In the genomic region with DNA sequence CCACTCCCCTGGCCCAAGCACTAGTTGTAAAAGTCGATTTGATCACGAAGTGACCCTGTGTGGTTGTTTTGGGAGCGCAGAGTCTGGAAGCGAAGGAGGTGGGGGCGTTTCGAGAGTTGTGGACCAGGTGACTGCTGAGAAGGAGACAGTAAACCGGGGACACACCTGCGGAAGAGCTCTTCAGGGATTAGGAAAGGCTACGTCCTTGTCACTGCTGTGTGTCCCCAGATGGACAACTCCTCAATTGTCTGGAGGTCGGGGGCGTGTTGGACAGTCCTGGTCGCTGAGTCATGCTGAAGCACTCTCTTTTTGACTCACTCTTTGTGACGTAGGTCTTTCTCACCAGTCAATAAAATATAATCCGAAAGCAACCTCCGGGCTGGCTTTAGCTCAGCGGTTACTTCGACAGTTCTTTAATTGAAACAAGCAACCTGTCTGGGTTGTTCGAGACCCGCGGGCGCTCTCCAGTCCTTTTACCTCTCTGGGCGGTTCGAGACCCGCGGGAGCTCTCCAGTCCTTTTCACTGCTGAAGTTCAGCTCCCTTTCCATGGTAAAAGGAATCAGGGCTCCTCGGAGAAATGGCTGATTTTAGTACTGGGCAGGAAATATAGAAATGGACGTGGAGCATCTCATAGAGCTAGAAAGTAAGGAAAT, we compare ENCODE assay signal across 1 cellular context.
TF ChIP-seq lines count a peak whose summit lies in the region.

No MANE protein-coding gene starts in this region.

TF ChIP-seq in HepG2, 621 proteins besides CTCF, POLR2A, EP300 and RAD21 (continues in another document):
- TF ChIP-seq, protein P1, sequence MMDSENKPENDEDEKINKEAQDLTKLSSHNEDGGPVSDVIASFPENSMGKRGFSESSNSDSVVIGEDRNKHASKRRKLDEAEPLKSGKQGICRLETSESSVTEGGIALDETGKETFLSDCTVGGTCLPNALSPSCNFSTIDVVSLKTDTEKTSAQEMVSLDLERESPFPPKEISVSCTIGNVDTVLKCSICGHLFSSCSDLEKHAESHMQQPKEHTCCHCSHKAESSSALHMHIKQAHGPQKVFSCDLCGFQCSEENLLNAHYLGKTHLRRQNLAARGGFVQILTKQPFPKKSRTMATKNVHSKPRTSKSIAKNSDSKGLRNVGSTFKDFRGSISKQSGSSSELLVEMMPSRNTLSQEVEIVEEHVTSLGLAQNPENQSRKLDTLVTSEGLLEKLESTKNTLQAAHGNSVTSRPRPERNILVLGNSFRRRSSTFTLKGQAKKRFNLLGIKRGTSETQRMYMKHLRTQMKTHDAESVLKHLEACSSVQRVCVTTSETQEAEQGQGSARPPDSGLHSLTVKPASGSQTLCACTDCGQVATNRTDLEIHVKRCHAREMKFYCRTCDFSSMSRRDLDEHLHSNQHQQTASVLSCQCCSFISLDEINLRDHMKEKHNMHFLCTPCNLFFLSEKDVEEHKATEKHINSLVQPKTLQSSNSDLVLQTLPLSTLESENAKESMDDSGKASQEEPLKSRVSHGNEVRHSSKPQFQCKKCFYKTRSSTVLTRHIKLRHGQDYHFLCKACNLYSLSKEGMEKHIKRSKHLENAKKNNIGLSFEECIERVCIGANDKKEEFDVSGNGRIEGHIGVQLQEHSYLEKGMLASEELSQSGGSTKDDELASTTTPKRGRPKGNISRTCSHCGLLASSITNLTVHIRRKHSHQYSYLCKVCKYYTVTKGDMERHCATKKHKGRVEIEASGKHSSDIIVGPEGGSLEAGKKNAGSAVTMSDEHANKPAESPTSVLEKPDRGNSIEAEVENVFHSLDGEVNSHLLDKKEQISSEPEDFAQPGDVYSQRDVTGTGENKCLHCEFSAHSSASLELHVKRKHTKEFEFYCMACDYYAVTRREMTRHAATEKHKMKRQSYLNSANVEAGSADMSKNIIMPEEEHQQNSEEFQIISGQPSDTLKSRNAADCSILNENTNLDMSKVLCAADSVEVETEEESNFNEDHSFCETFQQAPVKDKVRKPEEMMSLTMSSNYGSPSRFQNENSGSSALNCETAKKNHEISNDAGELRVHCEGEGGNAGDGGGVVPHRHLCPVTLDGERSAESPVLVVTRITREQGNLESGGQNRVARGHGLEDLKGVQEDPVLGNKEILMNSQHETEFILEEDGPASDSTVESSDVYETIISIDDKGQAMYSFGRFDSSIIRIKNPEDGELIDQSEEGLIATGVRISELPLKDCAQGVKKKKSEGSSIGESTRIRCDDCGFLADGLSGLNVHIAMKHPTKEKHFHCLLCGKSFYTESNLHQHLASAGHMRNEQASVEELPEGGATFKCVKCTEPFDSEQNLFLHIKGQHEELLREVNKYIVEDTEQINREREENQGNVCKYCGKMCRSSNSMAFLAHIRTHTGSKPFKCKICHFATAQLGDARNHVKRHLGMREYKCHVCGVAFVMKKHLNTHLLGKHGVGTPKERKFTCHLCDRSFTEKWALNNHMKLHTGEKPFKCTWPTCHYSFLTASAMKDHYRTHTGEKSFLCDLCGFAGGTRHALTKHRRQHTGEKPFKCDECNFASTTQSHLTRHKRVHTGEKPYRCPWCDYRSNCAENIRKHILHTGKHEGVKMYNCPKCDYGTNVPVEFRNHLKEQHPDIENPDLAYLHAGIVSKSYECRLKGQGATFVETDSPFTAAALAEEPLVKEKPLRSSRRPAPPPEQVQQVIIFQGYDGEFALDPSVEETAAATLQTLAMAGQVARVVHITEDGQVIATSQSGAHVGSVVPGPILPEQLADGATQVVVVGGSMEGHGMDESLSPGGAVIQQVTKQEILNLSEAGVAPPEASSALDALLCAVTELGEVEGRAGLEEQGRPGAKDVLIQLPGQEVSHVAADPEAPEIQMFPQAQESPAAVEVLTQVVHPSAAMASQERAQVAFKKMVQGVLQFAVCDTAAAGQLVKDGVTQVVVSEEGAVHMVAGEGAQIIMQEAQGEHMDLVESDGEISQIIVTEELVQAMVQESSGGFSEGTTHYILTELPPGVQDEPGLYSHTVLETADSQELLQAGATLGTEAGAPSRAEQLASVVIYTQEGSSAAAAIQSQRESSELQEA (CRISPR knock-in tag; IDR thresholded peaks at IDR 0.05; ENCODE audit: not compliant biosample characterization): no peak
- TF ChIP-seq, protein P2, sequence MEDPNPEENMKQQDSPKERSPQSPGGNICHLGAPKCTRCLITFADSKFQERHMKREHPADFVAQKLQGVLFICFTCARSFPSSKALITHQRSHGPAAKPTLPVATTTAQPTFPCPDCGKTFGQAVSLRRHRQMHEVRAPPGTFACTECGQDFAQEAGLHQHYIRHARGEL (CRISPR knock-in tag; IDR thresholded peaks at IDR 0.05): no peak
- TF ChIP-seq SMAD3 (CRISPR knock-in tag; IDR thresholded peaks at IDR 0.05): peak; percentile 92; the same call in 1 of the 2 replicates
- TF ChIP-seq ZNF44 (CRISPR knock-in tag; IDR thresholded peaks at IDR 0.05): no peak
- TF ChIP-seq NKX3-1 (CRISPR knock-in tag; IDR thresholded peaks at IDR 0.05): peak; percentile 70; the same call in 1 of the 2 replicates
- TF ChIP-seq, protein P3, sequence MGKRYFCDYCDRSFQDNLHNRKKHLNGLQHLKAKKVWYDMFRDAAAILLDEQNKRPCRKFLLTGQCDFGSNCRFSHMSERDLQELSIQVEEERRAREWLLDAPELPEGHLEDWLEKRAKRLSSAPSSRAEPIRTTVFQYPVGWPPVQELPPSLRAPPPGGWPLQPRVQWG (CRISPR knock-in tag; IDR thresholded peaks at IDR 0.05; ENCODE audit: borderline replicate concordance, low read depth): no peak
- no peak for TF ChIP-seq CBX1 (IDR thresholded peaks at IDR 0.05; ENCODE audit: low read depth)
- no peak for TF ChIP-seq ZNF784 (CRISPR knock-in tag; IDR thresholded peaks at IDR 0.05; ENCODE audit: borderline replicate concordance)
- peak; percentile 54; the same call in 1 of the 2 replicates for TF ChIP-seq NFKBIZ (CRISPR knock-in tag; IDR thresholded peaks at IDR 0.05)
- no peak for TF ChIP-seq FOXA1 (IDR thresholded peaks at IDR 0.05)
- peak; percentile 21; the same call in 1 of the 2 replicates for TF ChIP-seq FOXA1 (CRISPR knock-in tag; IDR thresholded peaks at IDR 0.05)
- 0 out of 2 replicates have a peak, but pooled peaks have one; percentile 33 for TF ChIP-seq NR2F6 (IDR thresholded peaks at IDR 0.05)
- no peak; the same call in 1 of the 2 replicates for TF ChIP-seq NR2F6 (CRISPR knock-in tag; IDR thresholded peaks at IDR 0.05)
- TF ChIP-seq ATF7-NPFF (CRISPR knock-in tag; IDR thresholded peaks at IDR 0.05; ENCODE audit: low read depth): peak; percentile 37; the same call in 1 of the 2 replicates
- TF ChIP-seq HOXA3 (CRISPR knock-in tag; IDR thresholded peaks at IDR 0.05): peak; percentile 69; the same call in 1 of the 2 replicates
- TF ChIP-seq ZMYM4 (CRISPR knock-in tag; IDR thresholded peaks at IDR 0.05): 0 out of 2 replicates have a peak, but pooled peaks have one; percentile 58
- TF ChIP-seq ZNF383 (CRISPR knock-in tag; IDR thresholded peaks at IDR 0.05; ENCODE audit: borderline replicate concordance): no peak
- no peak for TF ChIP-seq SETDB1 (CRISPR knock-in tag; IDR thresholded peaks at IDR 0.05; ENCODE audit: borderline replicate concordance)
- no peak for TF ChIP-seq ZNF660 (CRISPR knock-in tag; IDR thresholded peaks at IDR 0.05; ENCODE audit: borderline replicate concordance, low read depth)
- no peak for TF ChIP-seq HNRNPLL (IDR thresholded peaks at IDR 0.05; ENCODE audit: low read depth, low read length, poor library complexity, severe bottlenecking)
- TF ChIP-seq ZNF501 (CRISPR knock-in tag; IDR thresholded peaks at IDR 0.05): peak; percentile 78
- no peak; the same call in 1 of the 2 replicates for TF ChIP-seq ZNF749 (CRISPR knock-in tag; IDR thresholded peaks at IDR 0.05; ENCODE audit: borderline replicate concordance)
- no peak for TF ChIP-seq ZNF543 (CRISPR knock-in tag; IDR thresholded peaks at IDR 0.05)
- TF ChIP-seq SP5 (CRISPR knock-in tag; IDR thresholded peaks at IDR 0.05; ENCODE audit: borderline replicate concordance, low read depth): peak; percentile 33; the same call in 1 of the 2 replicates
- no peak for TF ChIP-seq ZNF839 (CRISPR knock-in tag; IDR thresholded peaks at IDR 0.05; ENCODE audit: borderline replicate concordance)
- no peak for TF ChIP-seq AGO2 (optimal IDR thresholded peaks at IDR 0.05; ENCODE audit: low read depth, low read length)
- TF ChIP-seq PHB2 (IDR thresholded peaks at IDR 0.05; ENCODE audit: partially characterized antibody): no peak
- TF ChIP-seq ZNF883 (CRISPR knock-in tag; IDR thresholded peaks at IDR 0.05; ENCODE audit: not compliant biosample characterization): no peak
- TF ChIP-seq RAD51 (IDR thresholded peaks at IDR 0.05; ENCODE audit: borderline replicate concordance): no peak
- TF ChIP-seq, protein P4, sequence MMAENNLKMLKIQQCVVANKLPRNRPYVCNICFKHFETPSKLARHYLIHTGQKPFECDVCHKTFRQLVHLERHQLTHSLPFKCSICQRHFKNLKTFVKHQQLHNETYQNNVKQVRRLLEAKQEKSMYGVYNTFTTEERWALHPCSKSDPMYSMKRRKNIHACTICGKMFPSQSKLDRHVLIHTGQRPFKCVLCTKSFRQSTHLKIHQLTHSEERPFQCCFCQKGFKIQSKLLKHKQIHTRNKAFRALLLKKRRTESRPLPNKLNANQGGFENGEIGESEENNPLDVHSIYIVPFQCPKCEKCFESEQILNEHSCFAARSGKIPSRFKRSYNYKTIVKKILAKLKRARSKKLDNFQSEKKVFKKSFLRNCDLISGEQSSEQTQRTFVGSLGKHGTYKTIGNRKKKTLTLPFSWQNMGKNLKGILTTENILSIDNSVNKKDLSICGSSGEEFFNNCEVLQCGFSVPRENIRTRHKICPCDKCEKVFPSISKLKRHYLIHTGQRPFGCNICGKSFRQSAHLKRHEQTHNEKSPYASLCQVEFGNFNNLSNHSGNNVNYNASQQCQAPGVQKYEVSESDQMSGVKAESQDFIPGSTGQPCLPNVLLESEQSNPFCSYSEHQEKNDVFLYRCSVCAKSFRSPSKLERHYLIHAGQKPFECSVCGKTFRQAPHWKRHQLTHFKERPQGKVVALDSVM (CRISPR knock-in tag; IDR thresholded peaks at IDR 0.05): no peak
- peak; percentile 66; the same call in 1 of the 2 replicates for TF ChIP-seq RXRB (CRISPR knock-in tag; IDR thresholded peaks at IDR 0.05; ENCODE audit: borderline replicate concordance)
- no peak for TF ChIP-seq HNF1A (IDR thresholded peaks at IDR 0.05; ENCODE audit: low read depth)
- TF ChIP-seq HNF1A (CRISPR knock-in tag; IDR thresholded peaks at IDR 0.05; ENCODE audit: borderline replicate concordance): no peak
- no peak for TF ChIP-seq ZNF629 (CRISPR knock-in tag; conservative IDR thresholded peaks at IDR 0.05)
- no peak for TF ChIP-seq ZNF703 (CRISPR knock-in tag; IDR thresholded peaks at IDR 0.05; ENCODE audit: borderline replicate concordance)
- peak; percentile 60; the same call in 1 of the 2 replicates for TF ChIP-seq FOXJ3 (CRISPR knock-in tag; IDR thresholded peaks at IDR 0.05; ENCODE audit: borderline replicate concordance)
- peak; percentile 48; the same call in 1 of the 2 replicates for TF ChIP-seq RBFOX2 (IDR thresholded peaks at IDR 0.05; ENCODE audit: low read depth, low read length)
- no peak for TF ChIP-seq KDM5B (CRISPR knock-in tag; IDR thresholded peaks at IDR 0.05; ENCODE audit: borderline replicate concordance)
- TF ChIP-seq PHF21A (CRISPR knock-in tag; IDR thresholded peaks at IDR 0.05): peak; percentile 56; the same call in 1 of the 2 replicates
- TF ChIP-seq ASH2L (IDR thresholded peaks at IDR 0.05; ENCODE audit: insufficient read length, low read depth, low read length): peak; percentile 70
- no peak for TF ChIP-seq ZNF10 (CRISPR knock-in tag; IDR thresholded peaks at IDR 0.05; ENCODE audit: borderline replicate concordance, low read depth)
- TF ChIP-seq ZNF430 (CRISPR knock-in tag; IDR thresholded peaks at IDR 0.05): no peak
- TF ChIP-seq ZSCAN20 (CRISPR knock-in tag; IDR thresholded peaks at IDR 0.05; ENCODE audit: borderline replicate concordance): no peak
- no peak for TF ChIP-seq ZNF362 (CRISPR knock-in tag; IDR thresholded peaks at IDR 0.05; ENCODE audit: borderline replicate concordance)
- peak; percentile 25; the same call in 1 of the 2 replicates for TF ChIP-seq RCOR2 (CRISPR knock-in tag; IDR thresholded peaks at IDR 0.05)
- TF ChIP-seq ZFY (CRISPR knock-in tag; IDR thresholded peaks at IDR 0.05): no peak; the same call in 1 of the 2 replicates
- no peak for TF ChIP-seq ATAD3A (CRISPR knock-in tag; IDR thresholded peaks at IDR 0.05)
- TF ChIP-seq JUND (CRISPR knock-in tag; IDR thresholded peaks at IDR 0.05): peak; percentile 76; the same call in 1 of the 2 replicates
